8 cellular contexts compared by ENCODE assay signal in genomic region chr17:39753514-39754160, GRCh38. TPM values are rescaled to one million over a fixed set of nuclear protein-coding genes. Genes with fewer than 3 reads are reported as not detected.
DNase-seq lines count a peak whose midpoint lies in the region; ATAC-seq and TF ChIP-seq lines count a peak whose summit lies in the region.

No MANE protein-coding gene starts in this region.

- DNase-seq in NCI-H2227 (lab: John Stamatoyannopoulos, UW; ENCODE audit: unreplicated experiment): peak; percentile 69
- no peak for DNase-seq in NCI-H2227 treated with DMSO at 0.1 percent for 48 hours (lab: John Stamatoyannopoulos, UW)
- no peak for DNase-seq in T-helper 2 cell treated with Interferon-gamma antibody and Interleukin-4, amounts not matched to agents 5 μg/mL and 100 μg/mL, for 36 hours (ENCODE audit: low spot score)
- no peak for DNase-seq in uterus

- H3K27me3 Mint-ChIP-seq in T-helper 2 cell treated with Interferon-gamma antibody and Interleukin-4, amounts not matched to agents 5 μg/mL and 100 μg/mL, for 36 hours (ENCODE audit: low read depth): no peaks in the 10 kb centered on the region

- no peaks in the 10 kb centered on the region for H3K9me3 ChIP-seq in endocrine pancreas (ENCODE audit: control insufficient read depth, low read length)
- H3K9me3 ChIP-seq in mucosa of stomach (ENCODE audit: control insufficient read depth, low read length): no peaks in the 10 kb centered on the region
- H3K9me3 ChIP-seq in uterus: no peaks in the 10 kb centered on the region

- no peak overlapping the region for H3K4me3 ChIP-seq in endocrine pancreas (ENCODE audit: control insufficient read depth, insufficient read depth, low read length)
- peak overlapping the region; percentile 22 for H3K4me3 ChIP-seq in mucosa of stomach (ENCODE audit: low read length)
- peak overlapping the region; percentile 66 to 72 for H3K4me3 ChIP-seq in uterus

- TF ChIP-seq POLR2A in uterus (IDR thresholded peaks at IDR 0.05): peak; percentile 6 to 24

- H3K4me3 Mint-ChIP-seq in T-helper 2 cell treated with Interferon-gamma antibody and Interleukin-4, amounts not matched to agents 5 μg/mL and 100 μg/mL, for 36 hours: peak overlapping the region; percentile 87

- no peaks in the 10 kb centered on the region for H3K9me3 Mint-ChIP-seq in T-helper 2 cell treated with Interferon-gamma antibody and Interleukin-4, amounts not matched to agents 5 μg/mL and 100 μg/mL, for 36 hours

- peaks cover 48% of the 10 kb centered on the region for H3K4me1 Mint-ChIP-seq in T-helper 2 cell treated with Interferon-gamma antibody and Interleukin-4, amounts not matched to agents 5 μg/mL and 100 μg/mL, for 36 hours (ENCODE audit: low read depth)

- intact Hi-C loops in uterus (cut with DNase I; ENCODE audit: low total_unique reads): loop anchor here (5.0 kb wide), 1 partner anchor 131 kb away; no protein-coding TSS in a partner anchor

- no peaks in the 10 kb centered on the region for H3K27me3 ChIP-seq in endocrine pancreas (ENCODE audit: control insufficient read depth, insufficient read depth, low read length)
- no peaks in the 10 kb centered on the region for H3K27me3 ChIP-seq in mucosa of stomach (ENCODE audit: control insufficient read depth, insufficient read depth, low read length)
- no peaks in the 10 kb centered on the region for H3K27me3 ChIP-seq in uterus

- H3K36me3 ChIP-seq in endocrine pancreas (ENCODE audit: control insufficient read depth, insufficient read depth, low read length) (no peaks in the 10 kb centered on the region), mucosa of stomach (ENCODE audit: control insufficient read depth, insufficient read depth, low read length) (no peaks in the 10 kb centered on the region), uterus (no peaks in the 10 kb centered on the region)

- ATAC-seq in GM19467 (IDR thresholded peaks at IDR 0.05; ENCODE audit: unreplicated experiment): peak; percentile 26
- peak; percentile 24 for ATAC-seq in HG03521 (IDR thresholded peaks at IDR 0.05; ENCODE audit: unreplicated experiment)

- H3K27ac ChIP-seq in uterus: peak overlapping the region; percentile 91 to 96

- no peaks in the 10 kb centered on the region for H3K4me1 ChIP-seq in endocrine pancreas (ENCODE audit: control insufficient read depth, insufficient read depth, low read length)
- H3K4me1 ChIP-seq in mucosa of stomach (ENCODE audit: control insufficient read depth, insufficient read depth, low read length): peaks cover 29% of the 10 kb centered on the region
- no peaks in the 10 kb centered on the region for H3K4me1 ChIP-seq in uterus

- no peaks in the 10 kb centered on the region for H3K36me3 Mint-ChIP-seq in T-helper 2 cell treated with Interferon-gamma antibody and Interleukin-4, amounts not matched to agents 5 μg/mL and 100 μg/mL, for 36 hours (ENCODE audit: low read depth)

- no peak for TF ChIP-seq CTCF in uterus (IDR thresholded peaks at IDR 0.05)

- peak overlapping the region; percentile 93 for H3K27ac Mint-ChIP-seq in T-helper 2 cell treated with Interferon-gamma antibody and Interleukin-4, amounts not matched to agents 5 μg/mL and 100 μg/mL, for 36 hours

- H3K9ac ChIP-seq in endocrine pancreas (ENCODE audit: control insufficient read depth, insufficient read depth, low read length) (peak overlapping the region; percentile 50), mucosa of stomach (ENCODE audit: low read length) (peak overlapping the region; percentile 94)

RNA-seq across cellular contexts. Expression of gene GRB7, which starts 15.9 kb away (rescaled TPM):
- total RNA-seq in uterus: 10 to 100 TPM in 1 of 4 donors, 1 to 10 TPM in 2, under 1 TPM in 1; 0.51 to 14.3 (median 5.6) TPM

RNA-seq across cellular contexts. Expression of gene MIEN1, which starts 23.3 kb away (rescaled TPM):
- total RNA-seq in uterus: 100 to 1,000 TPM in 1 of 4 donors, 10 to 100 TPM in 2, 1 to 10 TPM in 1; 4.9 to 125 (median 58.5) TPM

RNA-seq across cellular contexts. Expression of gene ERBB2, which starts 53.8 kb away (rescaled TPM):
- total RNA-seq in uterus: 10 to 100 TPM; 11.8 to 98.8 (median 44.6) TPM
